In genomic region chr12:94725375-94726168, GRCh38 we compare ENCODE assay signal across 9 cellular contexts.
A peak's percentile ranks its signal among the peaks of the same experiment; 100 is the strongest.
DNase-seq lines count a peak whose midpoint lies in the region; ATAC-seq, FAIRE-seq and TF ChIP-seq lines count a peak whose summit lies in the region.
"Had no signal": no experiment of that assay in that cellular context is flagged by ENCODE, and none has a peak within 500 bp of the region (broad histone marks: within the 10 kb centered on the region; RNA-seq: fewer than 3 reads in every experiment).

No MANE protein-coding gene starts in this region.

- H3K4me1 ChIP-seq in heart right ventricle (no peaks in the 10 kb centered on the region), right atrium auricular region (no peaks in the 10 kb centered on the region)

- H3K27me3 ChIP-seq in heart right ventricle: no peaks in the 10 kb centered on the region
- H3K27me3 ChIP-seq in right atrium auricular region: no peaks in the 10 kb centered on the region

- H3K36me3 ChIP-seq in heart right ventricle (no peaks in the 10 kb centered on the region), right atrium auricular region (no peaks in the 10 kb centered on the region)

- H3K27ac ChIP-seq in heart right ventricle: no peak overlapping the region
- no peak overlapping the region for H3K27ac ChIP-seq in right atrium auricular region

- H3K4me3 ChIP-seq in heart right ventricle (no peak overlapping the region), right atrium auricular region (no peak overlapping the region)

- peak in 3 of 8 donors; percentile 49 to 57 (median 52) for ATAC-seq in heart right ventricle
- ATAC-seq in HG02981 (IDR thresholded peaks at IDR 0.05; ENCODE audit: unreplicated experiment): no peak
- no peak for ATAC-seq in HG03521 (IDR thresholded peaks at IDR 0.05; ENCODE audit: unreplicated experiment)

- intact Hi-C loops in heart right ventricle (cut with DNase I): no loop called here

- TF ChIP-seq CTCF in heart right ventricle (IDR thresholded peaks at IDR 0.05) (peak in 6 of 9 donors; percentile 36 to 64 (median 44)), right atrium auricular region (IDR thresholded peaks at IDR 0.05) (peak in 1 of 2 donors; percentile 52)

- no peaks in the 10 kb centered on the region for H3K9me3 ChIP-seq in heart right ventricle
- H3K9me3 ChIP-seq in right atrium auricular region: no peaks in the 10 kb centered on the region

- WGBS in heart right ventricle, 2 donors: 74 to 79% methylated on average over 8 of the region's 8 CpGs

- DNase-seq in heart right ventricle: peak in 1 of 2 donors; percentile 41
- DNase-seq in right atrium auricular region (ENCODE audit: low spot score): no peak
- peak; percentile 13 for DNase-seq in SHP77 treated with DMSO at 0.1 percent for 48 hours (lab: John Stamatoyannopoulos, UW)
- peak; percentile 39 for DNase-seq in globus pallidus (ENCODE audit: low spot score)
- peak; percentile 10 for DNase-seq in urothelium cell line (ENCODE audit: low spot score)
- DNase-seq in COLO829 (ENCODE audit: low spot score): no peak
- DNase-seq: naive B cell had no signal

- FAIRE-seq in urothelium cell line (lab: Jason Lieb, UNC): no peak

Comparison
In these comparisons a context has a peak if more than half of its experiments do, and no peak if none do; other contexts are left out.
1. DNase-seq: peak in SHP77 treated with DMSO at 0.1 percent for 48 hours (single experiment), globus pallidus (single experiment) and urothelium cell line (single experiment); none in right atrium auricular region (single experiment) and COLO829 (single experiment).